Comparison of ENCODE assay signal across 32 cellular contexts in the genomic region with DNA sequence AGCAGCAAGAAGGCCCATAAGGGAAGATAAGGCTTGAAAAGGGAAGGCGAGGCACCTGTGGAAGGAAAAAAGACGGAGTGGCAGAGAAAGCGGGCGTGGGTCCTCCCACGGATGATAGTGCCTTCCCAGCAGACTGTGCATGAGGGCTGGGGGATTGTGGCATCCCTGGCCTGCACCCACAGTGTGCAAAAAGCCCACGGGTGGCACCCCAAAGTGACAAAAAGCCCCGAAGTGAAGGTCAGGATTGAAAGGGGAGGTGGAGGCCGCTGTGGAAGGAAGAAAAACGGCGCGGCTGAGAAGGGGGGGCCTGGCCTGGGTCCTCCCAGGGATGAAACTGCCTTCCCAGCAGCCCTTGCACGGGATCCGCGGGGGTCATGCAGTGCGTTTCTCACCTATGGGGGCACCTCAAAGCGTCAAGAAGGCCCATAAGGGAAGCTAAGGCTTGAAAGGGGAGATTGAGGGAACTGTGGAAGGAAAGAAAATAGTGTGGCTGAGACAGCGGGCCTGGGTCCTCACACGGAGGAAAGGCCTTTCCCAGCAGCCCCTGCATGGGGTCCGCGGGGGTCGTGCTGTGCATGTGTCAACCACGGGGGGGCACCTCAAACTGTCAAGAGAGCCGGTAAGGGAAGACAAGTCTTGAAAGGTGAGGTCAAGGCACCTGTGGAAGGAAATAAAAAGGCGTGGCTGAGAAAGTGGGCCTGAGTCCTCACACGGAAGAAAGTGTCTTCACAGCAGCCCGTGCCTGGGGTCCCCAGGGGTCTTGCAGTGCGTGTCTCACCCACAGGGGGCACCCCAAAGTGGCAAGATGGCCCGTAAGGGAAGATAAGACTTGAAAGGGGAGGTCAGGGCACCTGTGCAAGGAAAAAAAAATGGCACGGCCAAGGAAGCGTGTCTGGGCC.
DNase-seq lines count a peak whose midpoint lies in the region; FAIRE-seq and TF ChIP-seq lines count a peak whose summit lies in the region.
"Had no signal": no experiment of that assay in that cellular context is flagged by ENCODE, and none has a peak within 500 bp of the region (broad histone marks: within the 10 kb centered on the region; RNA-seq: fewer than 3 reads in every experiment).

No MANE protein-coding gene starts in this region.

- no peak for TF ChIP-seq CTCF in chondrocyte (IDR thresholded peaks at IDR 0.05)
- TF ChIP-seq CTCF in kidney (IDR thresholded peaks at IDR 0.05; ENCODE audit: borderline replicate concordance, extremely low read depth, insufficient read depth): no peak
- no peak for TF ChIP-seq CTCF in sigmoid colon (IDR thresholded peaks at IDR 0.05)
- TF ChIP-seq CTCF in Calu3 (IDR thresholded peaks at IDR 0.05; ENCODE audit: unreplicated experiment): no peak

- H3K36me3 Mint-ChIP-seq in chondrocyte (ENCODE audit: low read depth) (peaks cover 2% of the 10 kb centered on the region), Calu3 (ENCODE audit: insufficient read depth, unreplicated experiment) (peaks cover 6% of the 10 kb centered on the region)
- H3K36me3 Mint-ChIP-seq: CD4-positive, CD25-positive, alpha-beta regulatory T cell; IgD-negative memory B cell had no signal

- intact Hi-C loops in kidney (cut with DNase I) (no loop called here), sigmoid colon (cut with DNase I) (no loop called here), Calu3 (cut with micrococcal nuclease; ENCODE audit: unreplicated experiment) (no loop called here)

- peak; percentile 4 for DNase-seq in activated CD8-positive, alpha-beta memory T cell treated with anti-CD3 and anti-CD28 coated beads, Interleukin-2, amount 50 U/mL, for 4 hours
- DNase-seq in activated CD8-positive, alpha-beta memory T cell treated with anti-CD3 and anti-CD28 coated beads, Interleukin-2, amount 50 U/mL, for 48 hours: no peak
- DNase-seq in chondrocyte (ENCODE audit: low spot score) (peak; percentile 63), kidney (peak; percentile 38), sigmoid colon (peak; percentile 54), SHP77 treated with DMSO at 0.1 percent for 48 hours (lab: John Stamatoyannopoulos, UW) (no peak), Calu3 (no peak)
- no peak for DNase-seq in stimulated activated CD4-positive, alpha-beta T cell treated with anti-CD3 and anti-CD28 coated beads, Interleukin-1b, Interleukin-23, amount 100 ng/mL, for 48 hours
- DNase-seq: 8988T; activated CD4-positive, alpha-beta T cell treated with anti-CD3 and anti-CD28 coated beads, Interleukin-2, amount 10 ng/mL, durations not matched to agents 24 days and 14 days; activated CD8-positive, alpha-beta memory T cell treated with anti-CD3 and anti-CD28 coated beads for 24 hours; activated naive CD4-positive, alpha-beta T cell; activated T-cell treated with anti-CD3 and anti-CD28 coated beads, Interleukin-2, amount 50 U/mL, for 1 hour; CD4-positive, CD25-positive, alpha-beta regulatory T cell; cerebellar nuclear complex; DND-41; gastrocnemius medialis; NCI-H1048; NCI-H2107; NCI-H345; NCI-H69; stimulated activated naive CD8-positive, alpha-beta T cell treated with anti-CD3 and anti-CD28 coated beads, Interleukin-15, Interleukin-2, amounts not matched to agents 100 U/mL and 50 U/mL, for 24 hours; T-helper 9 cell; uterus had no signal

- no TSS peak for BruUV-seq in Calu3 (replicated peaks; lab: Mats Ljungman, UMichigan)

- no peak overlapping the region for H3K4me3 Mint-ChIP-seq in chondrocyte (ENCODE audit: unreplicated experiment)
- H3K4me3 Mint-ChIP-seq in Calu3 (ENCODE audit: low read depth, unreplicated experiment): no peak overlapping the region
- H3K4me3 Mint-ChIP-seq: activated CD4-positive, alpha-beta T cell treated with anti-CD3 and anti-CD28 coated beads, Interleukin-2, amount 10 ng/mL, durations not matched to agents 24 days and 14 days had no signal

- no peak overlapping the region for H3K9ac ChIP-seq in kidney (ENCODE audit: low read length in 2 of 2)

- no peak for TF ChIP-seq EP300 in sigmoid colon (IDR thresholded peaks at IDR 0.05)

- H3K27me3 ChIP-seq in sigmoid colon: peaks cover 0 to 7% (median 0%) of the 10 kb centered on the region in 3 donors
- H3K27me3 ChIP-seq: body of pancreas, gastrocnemius medialis, hepatocyte, uterus had no signal

- CTCF ChIA-PET in Calu3 (lab: Charles Lee): no interaction called here

- no peak for FAIRE-seq in kidney (lab: Jason Lieb, UNC)
- FAIRE-seq: endothelial cell of umbilical vein, H54 had no signal

- no peak overlapping the region for H3K27ac ChIP-seq in kidney (ENCODE audit: low read depth in 2 of 2, low read length in 2 of 2)
- H3K27ac ChIP-seq in sigmoid colon: no peak overlapping the region
- H3K27ac ChIP-seq: body of pancreas, gastrocnemius medialis, hepatocyte, prostate gland, thoracic aorta, uterus, VCaP had no signal

- WGBS in sigmoid colon, 2 donors: 78 to 79% methylated on average over 30 of the region's 30 CpGs

- no peaks in the 10 kb centered on the region for H3K27me3 Mint-ChIP-seq in chondrocyte (ENCODE audit: low read depth)
- H3K27me3 Mint-ChIP-seq in Calu3 (ENCODE audit: unreplicated experiment): no peaks in the 10 kb centered on the region
- H3K27me3 Mint-ChIP-seq: activated CD4-positive, alpha-beta T cell treated with anti-CD3 and anti-CD28 coated beads, Interleukin-2, amount 10 ng/mL, durations not matched to agents 24 days and 14 days; CD4-positive, CD25-positive, alpha-beta regulatory T cell had no signal

- no peaks in the 10 kb centered on the region for H3K4me1 ChIP-seq in kidney (ENCODE audit: control insufficient read depth in 1 of 2, insufficient read depth in 1 of 2, low read depth in 1 of 2, low read length in 2 of 2)
- H3K4me1 ChIP-seq in sigmoid colon: no peaks in the 10 kb centered on the region
- H3K4me1 ChIP-seq: body of pancreas, gastrocnemius medialis, prostate gland, uterus had no signal

- H3K9me3 ChIP-seq in kidney (ENCODE audit: control insufficient read depth in 1 of 2, low read length in 2 of 2): no peaks in the 10 kb centered on the region
- peaks cover 0 to 21% (median 0%) of the 10 kb centered on the region in 4 donors for H3K9me3 ChIP-seq in sigmoid colon
- H3K9me3 ChIP-seq: gastrocnemius medialis, prostate gland, thoracic aorta, uterus had no signal

- peaks cover 43% of the 10 kb centered on the region for H3K9me3 Mint-ChIP-seq in chondrocyte (ENCODE audit: low read depth)
- peaks cover 36% of the 10 kb centered on the region for H3K9me3 Mint-ChIP-seq in Calu3 (ENCODE audit: low read depth, unreplicated experiment)

- H3K4me1 Mint-ChIP-seq in chondrocyte (ENCODE audit: low read depth) (no peaks in the 10 kb centered on the region), Calu3 (ENCODE audit: low read depth, unreplicated experiment) (no peaks in the 10 kb centered on the region)
- H3K4me1 Mint-ChIP-seq: activated CD4-positive, alpha-beta T cell treated with anti-CD3 and anti-CD28 coated beads, Interleukin-2, amount 10 ng/mL, durations not matched to agents 24 days and 14 days; IgD-negative memory B cell had no signal

- no peak overlapping the region for H3K27ac Mint-ChIP-seq in chondrocyte (ENCODE audit: unreplicated experiment)
- no peak overlapping the region for H3K27ac Mint-ChIP-seq in Calu3 (ENCODE audit: unreplicated experiment)
- H3K27ac Mint-ChIP-seq: activated CD4-positive, alpha-beta T cell treated with anti-CD3 and anti-CD28 coated beads, Interleukin-2, amount 10 ng/mL, durations not matched to agents 24 days and 14 days; CD4-positive, CD25-positive, alpha-beta regulatory T cell; IgD-negative memory B cell had no signal

- H3K4me3 ChIP-seq in kidney (ENCODE audit: low read length in 2 of 2) (no peak overlapping the region), sigmoid colon (no peak overlapping the region)
- H3K4me3 ChIP-seq: body of pancreas, gastrocnemius medialis, hepatocyte, prostate gland, thoracic aorta, uterus had no signal

- H3K36me3 ChIP-seq in kidney (ENCODE audit: control insufficient read depth in 1 of 2, insufficient read depth in 2 of 2, low read length in 2 of 2) (no peaks in the 10 kb centered on the region), sigmoid colon (no peaks in the 10 kb centered on the region)
- H3K36me3 ChIP-seq: gastrocnemius medialis, prostate gland, thoracic aorta, uterus had no signal

- no peak for TF ChIP-seq POLR2A in sigmoid colon (IDR thresholded peaks at IDR 0.05)

Comparison
In these comparisons a context has a peak if more than half of its experiments do, and no peak if none do; other contexts are left out.
1. DNase-seq: peak in activated CD8-positive, alpha-beta memory T cell treated with anti-CD3 and anti-CD28 coated beads, Interleukin-2, amount 50 U/mL, for 4 hours (single experiment), chondrocyte (single experiment), kidney (single experiment) and sigmoid colon (single experiment); none in activated CD8-positive, alpha-beta memory T cell treated with anti-CD3 and anti-CD28 coated beads, Interleukin-2, amount 50 U/mL, for 48 hours (single experiment), SHP77 treated with DMSO at 0.1 percent for 48 hours (single experiment), Calu3 (single experiment) and stimulated activated CD4-positive, alpha-beta T cell treated with anti-CD3 and anti-CD28 coated beads, Interleukin-1b, Interleukin-23, amount 100 ng/mL, for 48 hours (single experiment).